In the genomic region with DNA sequence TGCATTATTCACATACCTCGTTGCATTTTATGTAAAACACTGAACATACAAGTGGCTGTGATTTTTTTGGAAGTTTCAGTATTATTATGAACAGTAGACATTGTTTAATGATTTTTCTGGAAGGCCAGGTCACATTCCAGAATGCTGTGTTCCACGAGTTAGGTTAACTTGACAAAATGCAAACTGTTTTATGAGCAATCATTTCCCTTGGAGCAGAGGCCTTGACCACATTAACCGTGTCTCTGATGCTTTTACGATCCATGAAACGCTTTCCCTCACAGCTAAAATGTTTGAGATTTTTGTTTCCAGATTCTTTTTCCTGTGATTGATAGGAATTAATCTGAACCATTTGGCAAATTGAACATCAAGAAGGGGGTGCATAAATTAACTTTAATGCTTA, we compare ENCODE assay signal across 1 cellular context.
TF ChIP-seq lines count a peak whose summit lies in the region.

No MANE protein-coding gene starts in this region.

TF ChIP-seq in GM12878, 131 proteins besides CTCF, POLR2A, EP300 and RAD21 (continued from another document):
- TF ChIP-seq SPI1 (IDR thresholded peaks at IDR 0.05; ENCODE audit: borderline replicate concordance, insufficient read depth, low read depth, low read length) (no peak), MEF2A (IDR thresholded peaks at IDR 0.05; ENCODE audit: insufficient read depth, low read depth, low read length) (no peak), SMARCA5 (IDR thresholded peaks at IDR 0.05) (no peak), RELA (IDR thresholded peaks at IDR 0.05; ENCODE audit: borderline replicate concordance, partially characterized antibody) (no peak), TAF1 (IDR thresholded peaks at IDR 0.05; ENCODE audit: borderline replicate concordance, low read depth, low read length) (no peak), TCF3 (IDR thresholded peaks at IDR 0.05; ENCODE audit: borderline replicate concordance, insufficient read depth, low read depth, low read length) (no peak), CBFB (IDR thresholded peaks at IDR 0.05; ENCODE audit: low read depth) (no peak), ZNF622 (IDR thresholded peaks at IDR 0.05) (no peak), HDAC6 (IDR thresholded peaks at IDR 0.05; ENCODE audit: unreplicated experiment) (no peak)
- TF ChIP-seq, protein P1, sequence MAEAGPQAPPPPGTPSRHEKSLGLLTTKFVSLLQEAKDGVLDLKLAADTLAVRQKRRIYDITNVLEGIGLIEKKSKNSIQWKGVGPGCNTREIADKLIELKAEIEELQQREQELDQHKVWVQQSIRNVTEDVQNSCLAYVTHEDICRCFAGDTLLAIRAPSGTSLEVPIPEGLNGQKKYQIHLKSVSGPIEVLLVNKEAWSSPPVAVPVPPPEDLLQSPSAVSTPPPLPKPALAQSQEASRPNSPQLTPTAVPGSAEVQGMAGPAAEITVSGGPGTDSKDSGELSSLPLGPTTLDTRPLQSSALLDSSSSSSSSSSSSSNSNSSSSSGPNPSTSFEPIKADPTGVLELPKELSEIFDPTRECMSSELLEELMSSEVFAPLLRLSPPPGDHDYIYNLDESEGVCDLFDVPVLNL (IDR thresholded peaks at IDR 0.05; ENCODE audit: low read depth, low read length) = no peak
- TF ChIP-seq, protein P2, sequence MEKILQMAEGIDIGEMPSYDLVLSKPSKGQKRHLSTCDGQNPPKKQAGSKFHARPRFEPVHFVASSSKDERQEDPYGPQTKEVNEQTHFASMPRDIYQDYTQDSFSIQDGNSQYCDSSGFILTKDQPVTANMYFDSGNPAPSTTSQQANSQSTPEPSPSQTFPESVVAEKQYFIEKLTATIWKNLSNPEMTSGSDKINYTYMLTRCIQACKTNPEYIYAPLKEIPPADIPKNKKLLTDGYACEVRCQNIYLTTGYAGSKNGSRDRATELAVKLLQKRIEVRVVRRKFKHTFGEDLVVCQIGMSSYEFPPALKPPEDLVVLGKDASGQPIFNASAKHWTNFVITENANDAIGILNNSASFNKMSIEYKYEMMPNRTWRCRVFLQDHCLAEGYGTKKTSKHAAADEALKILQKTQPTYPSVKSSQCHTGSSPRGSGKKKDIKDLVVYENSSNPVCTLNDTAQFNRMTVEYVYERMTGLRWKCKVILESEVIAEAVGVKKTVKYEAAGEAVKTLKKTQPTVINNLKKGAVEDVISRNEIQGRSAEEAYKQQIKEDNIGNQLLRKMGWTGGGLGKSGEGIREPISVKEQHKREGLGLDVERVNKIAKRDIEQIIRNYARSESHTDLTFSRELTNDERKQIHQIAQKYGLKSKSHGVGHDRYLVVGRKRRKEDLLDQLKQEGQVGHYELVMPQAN (conservative IDR thresholded peaks at IDR 0.05) = no peak
- TF ChIP-seq, protein P3, sequence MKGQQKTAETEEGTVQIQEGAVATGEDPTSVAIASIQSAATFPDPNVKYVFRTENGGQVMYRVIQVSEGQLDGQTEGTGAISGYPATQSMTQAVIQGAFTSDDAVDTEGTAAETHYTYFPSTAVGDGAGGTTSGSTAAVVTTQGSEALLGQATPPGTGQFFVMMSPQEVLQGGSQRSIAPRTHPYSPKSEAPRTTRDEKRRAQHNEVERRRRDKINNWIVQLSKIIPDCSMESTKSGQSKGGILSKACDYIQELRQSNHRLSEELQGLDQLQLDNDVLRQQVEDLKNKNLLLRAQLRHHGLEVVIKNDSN (IDR thresholded peaks at IDR 0.05; ENCODE audit: borderline replicate concordance, extremely low read length, insufficient read depth, low read depth, low read length) = no peak
- TF ChIP-seq, protein P4, sequence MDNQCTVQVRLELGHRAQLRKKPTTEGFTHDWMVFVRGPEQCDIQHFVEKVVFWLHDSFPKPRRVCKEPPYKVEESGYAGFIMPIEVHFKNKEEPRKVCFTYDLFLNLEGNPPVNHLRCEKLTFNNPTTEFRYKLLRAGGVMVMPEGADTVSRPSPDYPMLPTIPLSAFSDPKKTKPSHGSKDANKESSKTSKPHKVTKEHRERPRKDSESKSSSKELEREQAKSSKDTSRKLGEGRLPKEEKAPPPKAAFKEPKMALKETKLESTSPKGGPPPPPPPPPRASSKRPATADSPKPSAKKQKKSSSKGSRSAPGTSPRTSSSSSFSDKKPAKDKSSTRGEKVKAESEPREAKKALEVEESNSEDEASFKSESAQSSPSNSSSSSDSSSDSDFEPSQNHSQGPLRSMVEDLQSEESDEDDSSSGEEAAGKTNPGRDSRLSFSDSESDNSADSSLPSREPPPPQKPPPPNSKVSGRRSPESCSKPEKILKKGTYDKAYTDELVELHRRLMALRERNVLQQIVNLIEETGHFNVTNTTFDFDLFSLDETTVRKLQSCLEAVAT (IDR thresholded peaks at IDR 0.05) = no peak
TF ChIP-seq in GM12878: peak in this region for 0.
